In the genomic region with DNA sequence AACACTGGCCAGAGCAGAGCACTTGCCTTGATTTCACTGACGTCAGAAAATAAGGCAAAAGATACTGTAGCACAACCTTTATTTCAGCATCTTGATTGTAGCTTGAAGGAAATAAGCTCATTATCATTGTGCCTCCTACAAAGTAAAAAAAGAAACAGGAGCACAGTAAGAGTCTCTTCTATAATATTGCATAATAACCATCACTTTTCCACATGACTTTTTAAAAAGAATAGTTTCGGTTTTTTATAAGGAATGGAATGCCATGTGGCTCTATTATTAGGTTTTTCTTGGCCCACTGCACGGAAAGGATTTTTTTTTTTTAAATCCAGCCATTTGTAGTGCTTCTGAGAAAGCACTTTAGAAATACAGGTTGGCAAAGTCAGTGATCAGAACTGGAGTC, we compare ENCODE assay signal across 24 cellular contexts.
DNase-seq lines count a peak whose midpoint lies in the region; FAIRE-seq and TF ChIP-seq lines count a peak whose summit lies in the region.
"Had no signal": no experiment of that assay in that cellular context is flagged by ENCODE, and none has a peak within 500 bp of the region (broad histone marks: within the 10 kb centered on the region; RNA-seq: fewer than 3 reads in every experiment).

No MANE protein-coding gene starts in this region.

- peaks cover 15% of the 10 kb centered on the region for H3K4me1 ChIP-seq in Caco-2
- H3K4me1 ChIP-seq in astrocyte (ENCODE audit: insufficient read depth, low read length), result no peaks in the 10 kb centered on the region
- H3K4me1 ChIP-seq: A549, BLaER1, suprapubic skin, vagina had no signal

- peak overlapping the region; percentile 35 for H3K27ac Mint-ChIP-seq in Caco-2 (ENCODE audit: unreplicated experiment)
- no peak overlapping the region for H3K27ac Mint-ChIP-seq in astrocyte (ENCODE audit: unreplicated experiment)
- H3K27ac Mint-ChIP-seq in type B pancreatic cell, result no peak overlapping the region
- H3K27ac Mint-ChIP-seq: activated naive CD4-positive, alpha-beta T cell treated with anti-CD3 and anti-CD28 coated beads, Interleukin-2, amount 10 ng/mL, durations not matched to agents 7 days and 5 days had no signal

- no peak for DNase-seq in Caco-2
- DNase-seq in astrocyte (ENCODE audit: low read depth), result peak; percentile 7
- DNase-seq in fibroblast of mammary gland (ENCODE audit: low read depth), result peak; percentile 55
- peak; percentile 13 for DNase-seq in putamen (ENCODE audit: low spot score)
- no peak for DNase-seq in effector CD8-positive, alpha-beta T cell (lab: John Stamatoyannopoulos, UW)
- no peak for DNase-seq in NCI-H187 (lab: John Stamatoyannopoulos, UW)
- DNase-seq in kidney tubule cell (ENCODE audit: low spot score), result no peak
- no peak for DNase-seq in type B pancreatic cell (ENCODE audit: extremely low spot score, unreplicated experiment)
- DNase-seq: activated naive CD4-positive, alpha-beta T cell treated with anti-CD3 and anti-CD28 coated beads, Interleukin-2, amount 10 ng/mL, durations not matched to agents 7 days and 5 days; COR-L47; DND-41; kidney glomerular epithelial cell; NCI-H1092; NCI-H2029; small intestine; stimulated activated CD4-positive, alpha-beta T cell treated with anti-CD3 and anti-CD28 coated beads, Interleukin-2, amount 100 ng/mL, for 24 hours; T1000 had no signal

- CTCF ChIA-PET in Caco-2 (lab: Charles Lee), result no interaction called here

- H4K20me1 ChIP-seq in astrocyte (ENCODE audit: insufficient read depth, low read length), result no peaks in the 10 kb centered on the region
- H4K20me1 ChIP-seq: BLaER1 had no signal

- intact Hi-C loops in Caco-2 (cut with micrococcal nuclease; ENCODE audit: unreplicated experiment), result loop anchor here (1.0 to 5.0 kb wide), 2 partner anchors 107 to 179 kb away; no protein-coding TSS in a partner anchor

- H3K4me3 Mint-ChIP-seq in Caco-2 (ENCODE audit: unreplicated experiment) (peak overlapping the region; percentile 49), astrocyte (ENCODE audit: unreplicated experiment) (no peak overlapping the region), type B pancreatic cell (no peak overlapping the region)
- H3K4me3 Mint-ChIP-seq: activated naive CD4-positive, alpha-beta T cell treated with anti-CD3 and anti-CD28 coated beads, Interleukin-2, amount 10 ng/mL, durations not matched to agents 7 days and 5 days had no signal

- H3K36me3 ChIP-seq in Caco-2 (ENCODE audit: control insufficient read depth, insufficient read depth, low read length), result no peaks in the 10 kb centered on the region
- H3K36me3 ChIP-seq in astrocyte (ENCODE audit: insufficient read depth, low read length), result no peaks in the 10 kb centered on the region
- H3K36me3 ChIP-seq: BLaER1, suprapubic skin, vagina had no signal

- H3K36me3 Mint-ChIP-seq in Caco-2 (ENCODE audit: insufficient read depth, unreplicated experiment) (no peaks in the 10 kb centered on the region), astrocyte (ENCODE audit: low read depth, unreplicated experiment) (no peaks in the 10 kb centered on the region), type B pancreatic cell (no peaks in the 10 kb centered on the region)
- H3K36me3 Mint-ChIP-seq: activated naive CD4-positive, alpha-beta T cell treated with anti-CD3 and anti-CD28 coated beads, Interleukin-2, amount 10 ng/mL, durations not matched to agents 7 days and 5 days had no signal

- peak overlapping the region; percentile 1 for H2AFZ ChIP-seq in astrocyte (ENCODE audit: low read depth, low read length)

- no TSS peak for BruUV-seq in Caco-2 (replicated peaks; lab: Mats Ljungman, UMichigan)

- H3K9me3 Mint-ChIP-seq in Caco-2 (ENCODE audit: unreplicated experiment) (no peaks in the 10 kb centered on the region), astrocyte (ENCODE audit: unreplicated experiment) (no peaks in the 10 kb centered on the region), type B pancreatic cell (no peaks in the 10 kb centered on the region)
- H3K9me3 Mint-ChIP-seq: activated naive CD4-positive, alpha-beta T cell treated with anti-CD3 and anti-CD28 coated beads, Interleukin-2, amount 10 ng/mL, durations not matched to agents 7 days and 5 days had no signal

- POLR2A ChIA-PET in Caco-2 (lab: Charles Lee), result no interaction called here

- no peak overlapping the region for H3K9ac ChIP-seq in astrocyte (ENCODE audit: low read length)
- H3K9ac ChIP-seq: BLaER1 had no signal

- FAIRE-seq in astrocyte (lab: Jason Lieb, UNC), result no peak
- FAIRE-seq: A549, GM12878, small intestine had no signal

- H3K4me2 ChIP-seq in astrocyte (ENCODE audit: low read length), result no peak overlapping the region
- H3K4me2 ChIP-seq: A549, BLaER1 had no signal

- no peak for TF ChIP-seq CTCF in Caco-2 (IDR thresholded peaks at IDR 0.05; ENCODE audit: insufficient read depth in 1 of 2, low read depth in 1 of 2, low read length in 1 of 2, severe bottlenecking in 1 of 2, unreplicated experiment in 1 of 2)
- TF ChIP-seq CTCF in astrocyte (IDR thresholded peaks at IDR 0.05; ENCODE audit: insufficient read depth, low read depth, low read length), result no peak
- TF ChIP-seq CTCF in fibroblast of mammary gland (conservative IDR thresholded peaks at IDR 0.05; ENCODE audit: control insufficient read depth, insufficient read depth, low read depth, low read length), result no peak
- no peak for TF ChIP-seq CTCF in type B pancreatic cell (conservative IDR thresholded peaks at IDR 0.05)

- H3K4me1 Mint-ChIP-seq in Caco-2 (ENCODE audit: low read depth, unreplicated experiment), result peaks cover 21% of the 10 kb centered on the region
- H3K4me1 Mint-ChIP-seq in astrocyte (ENCODE audit: low read depth, unreplicated experiment), result no peaks in the 10 kb centered on the region
- no peaks in the 10 kb centered on the region for H3K4me1 Mint-ChIP-seq in type B pancreatic cell (ENCODE audit: unreplicated experiment)
- H3K4me1 Mint-ChIP-seq: activated naive CD4-positive, alpha-beta T cell treated with anti-CD3 and anti-CD28 coated beads, Interleukin-2, amount 10 ng/mL, durations not matched to agents 7 days and 5 days had no signal

- H3K27ac ChIP-seq in astrocyte (ENCODE audit: low read depth, low read length), result no peak overlapping the region
- H3K27ac ChIP-seq: A549, BLaER1, HL-60, suprapubic skin, vagina had no signal

- H3K4me3 ChIP-seq in Caco-2 (ENCODE audit: low read depth, low read length) (no peak overlapping the region), astrocyte (ENCODE audit: insufficient read depth, low read depth, low read length) (no peak overlapping the region), fibroblast of mammary gland (ENCODE audit: control insufficient read depth, low read depth, low read length) (no peak overlapping the region)
- H3K4me3 ChIP-seq: A549, BLaER1, GM12878, suprapubic skin, vagina had no signal

- H3K79me2 ChIP-seq in astrocyte (ENCODE audit: insufficient read depth, low read length), result no peaks in the 10 kb centered on the region

- H3K27me3 Mint-ChIP-seq in Caco-2 (ENCODE audit: insufficient read depth, unreplicated experiment), result no peaks in the 10 kb centered on the region
- H3K27me3 Mint-ChIP-seq in astrocyte (ENCODE audit: low read depth, unreplicated experiment), result peaks cover 2% of the 10 kb centered on the region
- no peaks in the 10 kb centered on the region for H3K27me3 Mint-ChIP-seq in type B pancreatic cell
- H3K27me3 Mint-ChIP-seq: activated naive CD4-positive, alpha-beta T cell treated with anti-CD3 and anti-CD28 coated beads, Interleukin-2, amount 10 ng/mL, durations not matched to agents 7 days and 5 days; progenitor cell of endocrine pancreas had no signal

- H3K27me3 ChIP-seq in Caco-2 (replicated peaks; ENCODE audit: control insufficient read depth, insufficient read depth, low read length), result no peaks in the 10 kb centered on the region
- no peaks in the 10 kb centered on the region for H3K27me3 ChIP-seq in astrocyte (ENCODE audit: insufficient read depth, low read length)
- H3K27me3 ChIP-seq: BLaER1, suprapubic skin, vagina had no signal

- H3K9me3 ChIP-seq in Caco-2 (no peaks in the 10 kb centered on the region), astrocyte (ENCODE audit: insufficient read depth, low read depth, low read length) (no peaks in the 10 kb centered on the region)
- H3K9me3 ChIP-seq: A549, BLaER1, suprapubic skin, vagina had no signal

Comparison
In these comparisons a context has a peak if more than half of its experiments do, and no peak if none do; other contexts are left out.
1. DNase-seq: peak in astrocyte (single experiment), fibroblast of mammary gland (single experiment) and putamen (single experiment); none in Caco-2 (0 of 2), effector CD8-positive, alpha-beta T cell (single experiment), NCI-H187 (0 of 2), kidney tubule cell (single experiment) and type B pancreatic cell (single experiment).